Comparison of ENCODE assay signal across 30 cellular contexts in the genomic region with DNA sequence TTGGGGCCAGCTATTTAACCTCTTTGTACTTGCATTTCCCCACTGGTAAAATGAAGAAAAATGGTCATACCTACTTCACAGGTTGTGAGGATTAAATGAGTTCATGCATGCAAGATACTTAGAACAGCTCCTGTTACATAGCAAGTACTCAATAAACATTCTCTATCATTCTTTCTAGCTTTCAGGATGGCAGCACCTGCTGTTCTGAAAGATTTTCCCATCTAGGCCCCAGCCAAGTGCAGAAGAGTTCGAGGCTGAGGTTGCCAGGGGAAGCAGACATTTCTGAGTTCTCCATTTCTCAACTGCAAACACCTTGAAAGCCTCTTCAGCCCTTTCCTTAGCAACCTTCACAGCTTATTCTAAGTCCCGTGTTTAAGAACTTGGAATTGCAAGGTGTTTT.
"Had no signal": no experiment of that assay in that cellular context is flagged by ENCODE, and none has a peak within 500 bp of the region (broad histone marks: within the 10 kb centered on the region; RNA-seq: fewer than 3 reads in every experiment).

No MANE protein-coding gene starts in this region.

- H3K9me3 ChIP-seq: ascending aorta had no signal

- H3K27ac ChIP-seq: ascending aorta, SK-N-MC had no signal

- H3K36me3 ChIP-seq: ascending aorta had no signal

- H3K4me3 ChIP-seq: ascending aorta, SK-N-MC had no signal

- ATAC-seq: activated CD8-positive, alpha-beta memory T cell treated with anti-CD3 and anti-CD28 coated beads, Interleukin-2, amount 10 ng/mL, durations not matched to agents 7 days and 5 days; activated naive CD4-positive, alpha-beta T cell treated with anti-CD3 and anti-CD28 coated beads, Interleukin-2, amount 50 U/mL, for 72 hours; activated naive CD8-positive, alpha-beta T cell treated with anti-CD3 and anti-CD28 coated beads, Interleukin-2, amount 50 U/mL, for 24 hours; Panc1; Right ventricle myocardium inferior; T-cell had no signal

- DNase-seq: activated B cell treated with CpG ODN at 0.5 μM for 24 hours; activated CD4-positive, alpha-beta T cell treated with anti-CD3 and anti-CD28 coated beads for 1 hour; activated CD4-positive, alpha-beta T cell treated with anti-CD3 and anti-CD28 coated beads, Interleukin-2, amount 10 ng/mL, durations not matched to agents 24 days and 14 days; activated CD4-positive, alpha-beta T cell treated with anti-CD3 and anti-CD28 coated beads, Interleukin-2, amount 50 U/mL, for 48 hours; activated CD8-positive, alpha-beta memory T cell treated with anti-CD3 and anti-CD28 coated beads, Interleukin-2, amount 10 ng/mL, durations not matched to agents 7 days and 5 days; activated effector memory CD4-positive, alpha-beta T cell treated with anti-CD3 and anti-CD28 coated beads, Interleukin-2, amount 50 U/mL, for 16 hours; activated naive CD4-positive, alpha-beta T cell treated with Interleukin-2 at 50 U/mL for 16 hours; activated naive CD8-positive, alpha-beta T cell treated with anti-CD3 and anti-CD28 coated beads, Interleukin-2, amount 50 U/mL, for 24 hours; activated T-cell treated with anti-CD3 and anti-CD28 coated beads, Interleukin-2, amount 50 U/mL, for 24 hours; amniotic stem cell; Kasumi-1; KBM-7; NCI-H1048; NCI-H146; NCI-H2081; NCI-H2171 treated with DMSO at 0.1 percent for 48 hours; NCI-H345; NCI-H510A; NCI-H526 treated with DMSO at 0.1 percent for 48 hours; NK-92 treated with Interleukin-12 subunit alpha and Interleukin-12 subunit beta, amount 100 ng/mL, for 24 hours; OCI-M1; RPMI8226; T-cell; T-helper 2 cell; T1000 had no signal

- H3K27me3 ChIP-seq: ascending aorta had no signal

- H3K4me1 ChIP-seq: ascending aorta had no signal
